In genomic region chr7:87226495-87226894, GRCh38 we compare ENCODE assay signal across 23 cellular contexts. TPM values are rescaled to one million over a fixed set of nuclear protein-coding genes. Genes with fewer than 3 reads are reported as not detected.
DNase-seq lines count a peak whose midpoint lies in the region; ATAC-seq and TF ChIP-seq lines count a peak whose summit lies in the region.
"Had no signal": no experiment of that assay in that cellular context is flagged by ENCODE, and none has a peak within 500 bp of the region (broad histone marks: within the 10 kb centered on the region; RNA-seq: fewer than 3 reads in every experiment).

No MANE protein-coding gene starts in this region.

- no peaks in the 10 kb centered on the region for H3K9me3 Mint-ChIP-seq in type B pancreatic cell
- H3K9me3 Mint-ChIP-seq: naive thymus-derived CD8-positive, alpha-beta T cell; stimulated activated naive CD8-positive, alpha-beta T cell treated with anti-CD3 and anti-CD28 coated beads, Interleukin-15, Interleukin-2, amounts not matched to agents 100 ng/mL and 50 ng/mL, for 24 hours had no signal

- TF ChIP-seq POLR2A in ovary (IDR thresholded peaks at IDR 0.05): no peak

- no peaks in the 10 kb centered on the region for H3K36me3 Mint-ChIP-seq in type B pancreatic cell
- H3K36me3 Mint-ChIP-seq: naive thymus-derived CD8-positive, alpha-beta T cell had no signal

- no peak for TF ChIP-seq CTCF in type B pancreatic cell (conservative IDR thresholded peaks at IDR 0.05)
- TF ChIP-seq CTCF in ovary (IDR thresholded peaks at IDR 0.05): no peak

- DNase-seq in germinal center (ENCODE audit: low spot score) (peak; percentile 14), type B pancreatic cell (ENCODE audit: extremely low spot score, unreplicated experiment) (no peak), ovary (no peak), NCI-H82 treated with DMSO at 0.1 percent for 48 hours (lab: John Stamatoyannopoulos, UW; ENCODE audit: unreplicated experiment) (no peak), left cardiac atrium (no peak)
- DNase-seq: activated naive CD4-positive, alpha-beta T cell; activated T-cell treated with anti-CD3 and anti-CD28 coated beads for 4 hours; DMS79; foreskin fibroblast; mesenchymal stem cell; MV-4-11; naive thymus-derived CD8-positive, alpha-beta T cell; NCI-H2081; pancreas; transverse colon had no signal

- no peaks in the 10 kb centered on the region for H3K4me1 Mint-ChIP-seq in type B pancreatic cell (ENCODE audit: unreplicated experiment)

- WGBS in ovary, 3 donors: 71 to 76% (median 74%) methylated on average over 3 of the region's 3 CpGs

- no peaks in the 10 kb centered on the region for H3K27me3 ChIP-seq in ovary
- H3K27me3 ChIP-seq: pancreas had no signal

- peaks cover 3% of the 10 kb centered on the region for H3K4me1 ChIP-seq in ovary (ENCODE audit: insufficient read depth)
- H3K4me1 ChIP-seq: transverse colon had no signal

- no peak overlapping the region for H3K27ac Mint-ChIP-seq in type B pancreatic cell
- H3K27ac Mint-ChIP-seq: stimulated activated naive CD8-positive, alpha-beta T cell treated with anti-CD3 and anti-CD28 coated beads, Interleukin-15, Interleukin-2, amounts not matched to agents 100 ng/mL and 50 ng/mL, for 24 hours had no signal

- H3K9me3 ChIP-seq in ovary: no peaks in the 10 kb centered on the region
- H3K9me3 ChIP-seq: pancreas, transverse colon had no signal

- no peak for TF ChIP-seq EP300 in ovary (IDR thresholded peaks at IDR 0.05)

- H3K36me3 ChIP-seq in ovary: no peaks in the 10 kb centered on the region
- H3K36me3 ChIP-seq: pancreas, transverse colon had no signal

- H3K4me3 ChIP-seq in ovary: no peak overlapping the region
- H3K4me3 ChIP-seq: K562, pancreas, transverse colon had no signal

- H3K27ac ChIP-seq in ovary: no peak overlapping the region
- H3K27ac ChIP-seq: epithelial cell of prostate, pancreas, RWPE1, transverse colon had no signal

- H3K4me3 Mint-ChIP-seq in type B pancreatic cell: no peak overlapping the region
- H3K4me3 Mint-ChIP-seq: naive thymus-derived CD8-positive, alpha-beta T cell; stimulated activated naive CD8-positive, alpha-beta T cell treated with anti-CD3 and anti-CD28 coated beads, Interleukin-15, Interleukin-2, amounts not matched to agents 100 ng/mL and 50 ng/mL, for 24 hours had no signal

- peaks cover 20% of the 10 kb centered on the region for H3K27me3 Mint-ChIP-seq in type B pancreatic cell
- H3K27me3 Mint-ChIP-seq: stimulated activated naive CD8-positive, alpha-beta T cell treated with anti-CD3 and anti-CD28 coated beads, Interleukin-15, Interleukin-2, amounts not matched to agents 100 ng/mL and 50 ng/mL, for 24 hours had no signal

- ATAC-seq in GM18511 (IDR thresholded peaks at IDR 0.05; ENCODE audit: unreplicated experiment) (peak; percentile 68), GM21526 (IDR thresholded peaks at IDR 0.05; ENCODE audit: low FRiP score, unreplicated experiment) (peak; percentile 60), HG03045 (IDR thresholded peaks at IDR 0.05; ENCODE audit: unreplicated experiment) (peak; percentile 50), left cardiac atrium (no peak)
- ATAC-seq: pancreas, sciatic nerve had no signal

- intact Hi-C loops in ovary (cut with DNase I): loop anchor here in 1 of 4 donors (10.0 kb wide), 1 partner anchor 282 kb away; no protein-coding TSS in a partner anchor
- intact Hi-C loops in left cardiac atrium (cut with DNase I): no loop called here

RNA-seq across cellular contexts. Expression of gene TMEM243, which starts 7.0 kb away (rescaled TPM):
- total RNA-seq in type B pancreatic cell (ENCODE audit: low replicate concordance) (19.0 and 20.1 TPM in 2 replicates), ovary (10 to 100 TPM; 23.4 to 57.8 (median 26.7) TPM), left cardiac atrium (10 to 100 TPM; 11.9 to 12.2 TPM)
- polyA plus RNA-seq in ovary: 10 to 100 TPM; 32.7 to 40.2 TPM

Comparison
In these comparisons a context has a peak if more than half of its experiments do, and no peak if none do; other contexts are left out.
1. ATAC-seq: peak in GM18511 (single experiment), GM21526 (single experiment) and HG03045 (single experiment); none in left cardiac atrium (0 of 2).